Comparison of ENCODE assay signal across 19 cellular contexts in genomic region chr2:102788216-102788879, GRCh38.
"Had no signal": no experiment of that assay in that cellular context is flagged by ENCODE, and none has a peak within 500 bp of the region (broad histone marks: within the 10 kb centered on the region; RNA-seq: fewer than 3 reads in every experiment).

No MANE protein-coding gene starts in this region.

- H3K4me3 ChIP-seq: esophagus squamous epithelium, left lung, pancreas, stomach, testis had no signal

- DNase-seq: activated CD4-positive, alpha-beta T cell treated with anti-CD3 and anti-CD28 coated beads, Interleukin-2, amount 10 ng/mL, durations not matched to agents 24 days and 14 days; activated CD4-positive, CD25-positive, alpha-beta regulatory T cell; activated CD8-positive, alpha-beta T cell treated with anti-CD3 and anti-CD28 coated beads for 36 hours; activated naive CD4-positive, alpha-beta T cell; activated naive CD8-positive, alpha-beta T cell treated with anti-CD3 and anti-CD28 coated beads for 36 hours; activated T-cell treated with anti-CD3 and anti-CD28 coated beads, Interleukin-2, amount 50 U/mL, for 1 hour; amniotic stem cell; dermis blood vessel endothelial cell; effector memory CD4-positive, alpha-beta T cell; esophagus squamous epithelium; left lung; naive thymus-derived CD4-positive, alpha-beta T cell; pancreas; stimulated activated CD4-positive, alpha-beta T cell treated with anti-CD3 and anti-CD28 coated beads, Interleukin-12 subunit alpha, Interleukin-12 subunit beta, amount 100 ng/mL, for 4 hours; stomach; testis had no signal

- H3K36me3 ChIP-seq: esophagus squamous epithelium, left lung, pancreas had no signal

- H3K4me3 Mint-ChIP-seq: activated CD4-positive, alpha-beta T cell treated with anti-CD3 and anti-CD28 coated beads, Interleukin-2, amount 10 ng/mL, durations not matched to agents 24 days and 14 days; activated CD8-positive, alpha-beta T cell treated with anti-CD3 and anti-CD28 coated beads for 36 hours; activated naive CD8-positive, alpha-beta T cell treated with anti-CD3 and anti-CD28 coated beads for 36 hours; activated T-helper 17 cell treated with anti-CD3 and anti-CD28 coated beads, Interleukin-2, amount 50 U/mL, for 72 hours; naive thymus-derived CD4-positive, alpha-beta T cell; T-helper 2 cell treated with Interferon-gamma antibody and Interleukin-4, amounts not matched to agents 5 μg/mL and 100 μg/mL, for 36 hours; type B pancreatic cell had no signal

- H3K9me3 ChIP-seq: esophagus squamous epithelium, left lung, pancreas, stomach, testis had no signal

- H3K27me3 Mint-ChIP-seq: activated CD4-positive, alpha-beta T cell treated with anti-CD3 and anti-CD28 coated beads, Interleukin-2, amount 10 ng/mL, durations not matched to agents 24 days and 14 days; activated CD8-positive, alpha-beta T cell treated with anti-CD3 and anti-CD28 coated beads for 36 hours; activated naive CD8-positive, alpha-beta T cell treated with anti-CD3 and anti-CD28 coated beads for 36 hours; activated T-helper 17 cell treated with anti-CD3 and anti-CD28 coated beads, Interleukin-2, amount 50 U/mL, for 72 hours; naive thymus-derived CD4-positive, alpha-beta T cell; type B pancreatic cell had no signal

- H3K27ac Mint-ChIP-seq: activated CD4-positive, alpha-beta T cell treated with anti-CD3 and anti-CD28 coated beads, Interleukin-2, amount 10 ng/mL, durations not matched to agents 24 days and 14 days; activated CD8-positive, alpha-beta T cell treated with anti-CD3 and anti-CD28 coated beads for 36 hours; activated naive CD8-positive, alpha-beta T cell treated with anti-CD3 and anti-CD28 coated beads for 36 hours; activated T-helper 17 cell treated with anti-CD3 and anti-CD28 coated beads, Interleukin-2, amount 50 U/mL, for 72 hours; naive thymus-derived CD4-positive, alpha-beta T cell; T-helper 2 cell treated with Interferon-gamma antibody and Interleukin-4, amounts not matched to agents 5 μg/mL and 100 μg/mL, for 36 hours; type B pancreatic cell had no signal

- H3K4me1 Mint-ChIP-seq: activated CD4-positive, alpha-beta T cell treated with anti-CD3 and anti-CD28 coated beads, Interleukin-2, amount 10 ng/mL, durations not matched to agents 24 days and 14 days; activated naive CD8-positive, alpha-beta T cell treated with anti-CD3 and anti-CD28 coated beads for 36 hours; activated T-helper 17 cell treated with anti-CD3 and anti-CD28 coated beads, Interleukin-2, amount 50 U/mL, for 72 hours had no signal

- H3K27ac ChIP-seq: pancreas, stomach, testis had no signal

- H3K27me3 ChIP-seq: esophagus squamous epithelium, left lung, pancreas, stomach, testis had no signal

- ATAC-seq: activated CD8-positive, alpha-beta T cell treated with anti-CD3 and anti-CD28 coated beads for 36 hours; activated T-helper 17 cell treated with anti-CD3 and anti-CD28 coated beads, Interleukin-2, amount 50 U/mL, for 72 hours; naive thymus-derived CD4-positive, alpha-beta T cell; pancreas had no signal

- H3K9me3 Mint-ChIP-seq: activated CD4-positive, alpha-beta T cell treated with anti-CD3 and anti-CD28 coated beads, Interleukin-2, amount 10 ng/mL, durations not matched to agents 24 days and 14 days; activated CD8-positive, alpha-beta T cell treated with anti-CD3 and anti-CD28 coated beads for 36 hours; activated naive CD8-positive, alpha-beta T cell treated with anti-CD3 and anti-CD28 coated beads for 36 hours; activated T-helper 17 cell treated with anti-CD3 and anti-CD28 coated beads, Interleukin-2, amount 50 U/mL, for 72 hours; naive thymus-derived CD4-positive, alpha-beta T cell; T-helper 2 cell treated with Interferon-gamma antibody and Interleukin-4, amounts not matched to agents 5 μg/mL and 100 μg/mL, for 36 hours; type B pancreatic cell had no signal

- H3K4me1 ChIP-seq: pancreas, testis had no signal
